In the genomic region with DNA sequence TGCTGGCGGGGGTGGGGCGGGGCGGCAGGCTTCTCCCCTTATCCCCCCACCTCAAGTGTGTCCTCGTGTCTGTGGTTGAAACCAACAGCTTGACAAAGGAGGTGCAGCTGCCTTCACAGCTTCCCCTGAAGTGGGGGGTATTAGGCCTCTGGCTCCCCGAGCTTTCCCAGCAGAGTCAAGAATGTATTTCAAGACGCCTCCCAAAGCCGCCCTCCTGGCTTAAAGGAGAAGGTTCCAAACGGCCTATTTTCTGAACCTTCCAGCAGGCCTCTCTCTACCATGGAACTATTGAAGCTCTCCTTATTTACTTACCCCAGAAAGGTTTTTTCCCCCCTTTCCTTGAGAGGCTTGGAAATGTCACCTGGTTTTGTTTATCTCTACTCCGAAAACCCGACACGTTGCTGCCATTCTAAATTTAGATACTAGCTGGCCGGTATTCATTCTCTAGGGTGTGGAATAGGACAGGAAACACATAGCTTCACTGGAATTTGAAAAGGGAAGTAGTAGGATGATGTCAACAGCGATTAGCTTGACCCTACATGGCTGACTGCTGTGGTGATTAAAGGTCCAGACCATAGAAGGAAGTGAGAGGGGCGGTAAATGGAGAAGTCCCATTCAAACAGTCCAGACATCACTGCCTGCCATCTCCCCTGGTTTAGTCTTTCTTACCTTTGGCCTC, we compare ENCODE assay signal across 8 cellular contexts. TPM values are rescaled to one million over a fixed set of nuclear protein-coding genes. Genes with fewer than 3 reads are reported as not detected.
DNase-seq lines count a peak whose midpoint lies in the region; ATAC-seq lines count a peak whose summit lies in the region.

No MANE protein-coding gene starts in this region.

- intact Hi-C loops in activated naive CD4-positive, alpha-beta T cell treated with anti-CD3 and anti-CD28 coated beads for 36 hours (cut with micrococcal nuclease): loop anchor here (1.0 to 5.0 kb wide), 15 partner anchors 22 to 968 kb away; a partner anchor contains a TSS

- H3K36me3 ChIP-seq in rectal smooth muscle tissue (ENCODE audit: control insufficient read depth, insufficient read depth, low read length): no peaks in the 10 kb centered on the region

- H3K27me3 Mint-ChIP-seq in activated naive CD4-positive, alpha-beta T cell treated with anti-CD3 and anti-CD28 coated beads for 36 hours (ENCODE audit: low read depth): no peaks in the 10 kb centered on the region

- H3K9me3 Mint-ChIP-seq in activated naive CD4-positive, alpha-beta T cell treated with anti-CD3 and anti-CD28 coated beads for 36 hours: no peaks in the 10 kb centered on the region

- H3K27ac ChIP-seq in rectal smooth muscle tissue (ENCODE audit: low read depth, low read length): peak overlapping the region; percentile 94

- peaks cover 12% of the 10 kb centered on the region for H3K4me1 ChIP-seq in rectal smooth muscle tissue (ENCODE audit: control insufficient read depth, insufficient read depth, low read length)

- peaks cover 24% of the 10 kb centered on the region for H3K4me1 Mint-ChIP-seq in activated naive CD4-positive, alpha-beta T cell treated with anti-CD3 and anti-CD28 coated beads for 36 hours (ENCODE audit: low read depth)

- H3K36me3 Mint-ChIP-seq in activated naive CD4-positive, alpha-beta T cell treated with anti-CD3 and anti-CD28 coated beads for 36 hours (ENCODE audit: low read depth): peaks cover 4% of the 10 kb centered on the region

- H3K4me3 Mint-ChIP-seq in activated naive CD4-positive, alpha-beta T cell treated with anti-CD3 and anti-CD28 coated beads for 36 hours: peak overlapping the region; percentile 95

- peak; percentile 21 for ATAC-seq in HG02610 (IDR thresholded peaks at IDR 0.05; ENCODE audit: unreplicated experiment)

- peak overlapping the region; percentile 85 for H3K27ac Mint-ChIP-seq in activated naive CD4-positive, alpha-beta T cell treated with anti-CD3 and anti-CD28 coated beads for 36 hours

- H3K4me3 ChIP-seq in rectal smooth muscle tissue (ENCODE audit: low read length): peak overlapping the region; percentile 64

- CTCF ChIA-PET in activated naive CD4-positive, alpha-beta T cell treated with anti-CD3 and anti-CD28 coated beads for 36 hours (lab: Charles Lee): interaction anchor here (1.5 to 6.9 kb wide), 5 partner anchors 27 to 176 kb away, joined by 4 to 47 read pairs (median 9); no protein-coding TSS in a partner anchor

- peak overlapping the region; percentile 39 for H3K9ac ChIP-seq in rectal smooth muscle tissue (ENCODE audit: low read length)

- DNase-seq in activated naive CD4-positive, alpha-beta T cell treated with anti-CD3 and anti-CD28 coated beads for 36 hours: no peak
- DNase-seq in activated naive CD4-positive, alpha-beta T cell (lab: John Stamatoyannopoulos, UW): no peak
- DNase-seq in NCI-H2196 treated with DMSO at 0.1 percent for 48 hours (lab: John Stamatoyannopoulos, UW; ENCODE audit: unreplicated experiment) (peak; percentile 80), amniotic stem cell (lab: John Stamatoyannopoulos, UW) (peak; percentile 86), hepatic stellate cell (ENCODE audit: low spot score) (peak; percentile 79), NCI-H1092 treated with DMSO at 0.1 percent for 48 hours (lab: John Stamatoyannopoulos, UW) (no peak)

- H3K27me3 ChIP-seq in rectal smooth muscle tissue (ENCODE audit: control insufficient read depth, insufficient read depth, low read length): no peaks in the 10 kb centered on the region

RNA-seq across cellular contexts. Expression of a gene that starts 0.7 kb away (rescaled TPM):
- 10 to 100 TPM; 38.6 to 42.3 TPM for total RNA-seq in activated naive CD4-positive, alpha-beta T cell treated with anti-CD3 and anti-CD28 coated beads for 36 hours

Comparison
In these comparisons a context has a peak if more than half of its experiments do, and no peak if none do; other contexts are left out.
1. DNase-seq: peak in NCI-H2196 treated with DMSO at 0.1 percent for 48 hours (single experiment), amniotic stem cell (single experiment) and hepatic stellate cell (single experiment); none in activated naive CD4-positive, alpha-beta T cell treated with anti-CD3 and anti-CD28 coated beads for 36 hours (single experiment), activated naive CD4-positive, alpha-beta T cell (0 of 4) and NCI-H1092 treated with DMSO at 0.1 percent for 48 hours (single experiment).